In genomic region chr20:45469336-45470261, GRCh38 we compare ENCODE assay signal across 7 cellular contexts. TPM values are rescaled to one million over a fixed set of nuclear protein-coding genes. Genes with fewer than 3 reads are reported as not detected.
DNase-seq lines count a peak whose midpoint lies in the region; ATAC-seq and TF ChIP-seq lines count a peak whose summit lies in the region.

A gene with protein sequence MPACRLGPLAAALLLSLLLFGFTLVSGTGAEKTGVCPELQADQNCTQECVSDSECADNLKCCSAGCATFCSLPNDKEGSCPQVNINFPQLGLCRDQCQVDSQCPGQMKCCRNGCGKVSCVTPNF (plus strand): TSS chr20:45469753. CDS start chr20:45469782, 29 bp downstream.

- H3K36me3 Mint-ChIP-seq in endodermal cell (ENCODE audit: low read depth) (no peaks in the 10 kb centered on the region), naive B cell (no peaks in the 10 kb centered on the region)

- ATAC-seq in GM21619 (IDR thresholded peaks at IDR 0.05; ENCODE audit: unreplicated experiment) (peak; percentile 17), naive B cell (ENCODE audit: low read depth in 2 of 2) (peak; percentile 48)

- H3K36me3 ChIP-seq in endodermal cell (ENCODE audit: control insufficient read depth, insufficient read depth, low read length): peaks cover 10% of the 10 kb centered on the region

- peaks cover 11% of the 10 kb centered on the region for H3K9me3 Mint-ChIP-seq in endodermal cell
- H3K9me3 Mint-ChIP-seq in naive B cell: peaks cover 0 to 3% (median 0%) of the 10 kb centered on the region in 7 donors

- H3K4me1 ChIP-seq in endodermal cell (ENCODE audit: control insufficient read depth, insufficient read depth, low read length): peaks cover 10% of the 10 kb centered on the region

- DNase-seq in NCI-H345 treated with DMSO at 0.1 percent for 48 hours (lab: John Stamatoyannopoulos, UW; ENCODE audit: unreplicated experiment): peak; percentile 43
- peak; percentile 92 for DNase-seq in endodermal cell
- DNase-seq in naive B cell: no peak
- DNase-seq in Ammon's horn (ENCODE audit: low spot score): no peak
- DNase-seq in GM03348 (ENCODE audit: low spot score): no peak
- DNase-seq in HCEC 1CT: no peak

- 7 to 19% methylated on average over 2 to 54 of the region's 54 CpGs for WGBS in endodermal cell (ENCODE audit: insufficient coverage in 1 of 2, insufficient read length in 1 of 2), 2 experiments

- H3K9me3 ChIP-seq in endodermal cell (ENCODE audit: control insufficient read depth, low read length): peaks cover 3% of the 10 kb centered on the region

- H3K4me3 ChIP-seq in endodermal cell (ENCODE audit: low read length): peak within 1 kb of the TSS; percentile 84

- peak within 1 kb of the TSS; percentile 89 for H3K27ac Mint-ChIP-seq in endodermal cell
- H3K27ac Mint-ChIP-seq in naive B cell: peak within 1 kb of the TSS in 1 of 6 donors; percentile 10

- H3K27me3 ChIP-seq in endodermal cell (ENCODE audit: control insufficient read depth, insufficient read depth, low read length, poor library complexity, severe bottlenecking): peaks cover 32% of the 10 kb centered on the region

- peak within 1 kb of the TSS; percentile 72 for H3K9ac ChIP-seq in endodermal cell (ENCODE audit: extremely low read depth, low read length, poor library complexity, severe bottlenecking)

- H3K4me3 Mint-ChIP-seq in endodermal cell (peak within 1 kb of the TSS; percentile 83), naive B cell (peak within 1 kb of the TSS; percentile 44 to 78 (median 69))

- peak; percentile 55 for TF ChIP-seq CTCF in endodermal cell (conservative IDR thresholded peaks at IDR 0.05)

- H3K4me1 Mint-ChIP-seq in endodermal cell: peaks cover 42% of the 10 kb centered on the region
- H3K4me1 Mint-ChIP-seq in naive B cell: peaks cover 8 to 18% (median 17%) of the 10 kb centered on the region in 3 donors

- no peak within 1 kb of the TSS for H3K27ac ChIP-seq in endodermal cell (ENCODE audit: low read depth, low read length)

- H3K27me3 Mint-ChIP-seq in endodermal cell (ENCODE audit: insufficient read depth): peaks cover 3% of the 10 kb centered on the region
- peaks cover 36 to 45% (median 42%) of the 10 kb centered on the region in 3 donors for H3K27me3 Mint-ChIP-seq in naive B cell

RNA-seq across cellular contexts. Expression of the gene that starts here (rescaled TPM):
- total RNA-seq in endodermal cell: 100 to 1,000 TPM; 304 to 580 TPM
- 59.9 TPM for polyA plus RNA-seq in endodermal cell (2013, experiment 1 of 2)
- 51.6 TPM for polyA plus RNA-seq in endodermal cell (2013, experiment 2 of 2)
- polyA plus RNA-seq in naive B cell (ENCODE audit: low read depth in 6 of 6): not detected

Comparison
In these comparisons a context has a peak if more than half of its experiments do, and no peak if none do; other contexts are left out.
1. Peak in ATAC-seq in naive B cell; RNA of the gene not detected or under 1 TPM.
2. DNase-seq: peak in NCI-H345 treated with DMSO at 0.1 percent for 48 hours (single experiment) and endodermal cell (single experiment); none in naive B cell (single experiment), Ammon's horn (single experiment), GM03348 (single experiment) and HCEC 1CT (single experiment).